ENCODE assay signal across 1 cellular context in the genomic region with DNA sequence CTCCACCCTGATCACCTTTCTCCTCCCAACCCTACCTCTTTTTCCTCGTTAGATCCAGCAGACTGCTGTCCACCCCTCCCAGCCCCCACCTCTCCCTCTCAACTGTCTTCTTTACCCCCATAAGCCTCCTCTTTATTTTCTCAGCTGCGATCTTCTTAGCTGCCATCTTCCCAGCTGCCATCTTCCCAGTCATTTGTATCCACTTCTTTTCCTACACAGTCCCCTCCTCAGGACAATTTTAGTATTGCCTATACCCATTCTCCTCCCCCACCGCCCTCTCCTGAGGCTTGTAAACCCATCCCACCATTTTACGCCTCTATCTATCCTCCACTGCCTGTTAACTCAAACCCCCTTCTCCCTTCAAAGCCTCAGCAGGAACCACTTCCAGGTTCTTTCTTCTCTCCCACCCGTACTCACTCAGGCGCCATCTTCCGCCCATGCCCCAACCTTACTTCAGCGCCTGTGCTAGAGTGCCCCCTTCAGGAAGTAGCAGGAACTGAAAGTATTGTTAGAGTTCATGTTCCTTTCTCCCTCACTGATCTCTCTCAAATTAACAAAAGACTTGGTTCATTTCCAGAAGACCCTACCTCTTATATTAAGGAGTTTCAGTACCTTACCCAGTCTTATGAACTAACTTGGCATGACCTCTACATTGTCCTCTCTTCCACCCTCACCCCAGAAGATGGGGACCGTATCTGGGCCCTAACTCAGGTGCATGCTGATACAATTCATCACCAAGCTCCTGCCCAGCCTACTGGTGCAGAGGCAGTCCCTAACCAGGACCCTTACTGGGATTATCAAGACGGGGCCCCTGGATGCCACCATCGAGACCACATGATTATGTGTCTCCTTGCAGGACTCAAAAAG.
TF ChIP-seq lines count a peak whose summit lies in the region.

No MANE protein-coding gene starts in this region.

TF ChIP-seq in H1, 55 proteins besides CTCF, POLR2A, EP300 and RAD21:
- TF ChIP-seq GTF2F1 (IDR thresholded peaks at IDR 0.05; ENCODE audit: borderline replicate concordance, low read depth, low read length) (no peak), RFX5 (IDR thresholded peaks at IDR 0.05; ENCODE audit: borderline replicate concordance, low read depth, low read length) (no peak), SUZ12 (IDR thresholded peaks at IDR 0.05; ENCODE audit: low read length) (no peak), CBX8 (IDR thresholded peaks at IDR 0.05; ENCODE audit: borderline replicate concordance, low read depth, low read length) (no peak), YY1 (IDR thresholded peaks at IDR 0.05; ENCODE audit: low read depth, low read length) (peak; percentile 86; the same call in 1 of the 2 replicates)
- TF ChIP-seq, protein P1, sequence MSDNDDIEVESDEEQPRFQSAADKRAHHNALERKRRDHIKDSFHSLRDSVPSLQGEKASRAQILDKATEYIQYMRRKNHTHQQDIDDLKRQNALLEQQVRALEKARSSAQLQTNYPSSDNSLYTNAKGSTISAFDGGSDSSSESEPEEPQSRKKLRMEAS (IDR thresholded peaks at IDR 0.05) = 0 out of 2 replicates have a peak, but pooled peaks have one; percentile 10
